ENCODE assay signal across 14 cellular contexts in genomic region chr3:124034809-124035152, GRCh38. TPM values are rescaled to one million over a fixed set of nuclear protein-coding genes. Genes with fewer than 3 reads are reported as not detected.
A peak's percentile ranks its signal among the peaks of the same experiment; 100 is the strongest.
DNase-seq lines count a peak whose midpoint lies in the region; ATAC-seq and TF ChIP-seq lines count a peak whose summit lies in the region.
"Had no signal": no experiment of that assay in that cellular context is flagged by ENCODE, and none has a peak within 500 bp of the region (broad histone marks: within the 10 kb centered on the region; RNA-seq: fewer than 3 reads in every experiment).

No MANE protein-coding gene starts in this region.

- H3K9me3 ChIP-seq in Loucy (ENCODE audit: insufficient read depth, low read depth, low read length) (no peaks in the 10 kb centered on the region), iPS-15b (ENCODE audit: control insufficient read depth, insufficient read depth, low read length) (no peaks in the 10 kb centered on the region)
- H3K9me3 ChIP-seq: testis had no signal

- no peaks in the 10 kb centered on the region for H3K27me3 ChIP-seq in Loucy (ENCODE audit: insufficient read depth, low read length, poor library complexity, severe bottlenecking)
- peaks cover 73% of the 10 kb centered on the region for H3K27me3 ChIP-seq in iPS-15b (ENCODE audit: control insufficient read depth, insufficient read depth, low read length)
- peaks cover 34% of the 10 kb centered on the region for H3K27me3 ChIP-seq in brain microvascular endothelial cell (replicated peaks)
- H3K27me3 ChIP-seq: testis had no signal

- in situ Hi-C loops in brain microvascular endothelial cell (cut with HindIII; ENCODE audit: low pct_ligation_motif_present, low sequenced_read_pairs) = no loop called here
- in situ Hi-C loops in ACHN (cut with HindIII; ENCODE audit: low pct_ligation_motif_present, low pct_unique_long_range_greater_than_20kb, low sequenced_read_pairs) = no loop called here

- H3K36me3 ChIP-seq in Loucy (ENCODE audit: insufficient read depth, low read length) = no peaks in the 10 kb centered on the region
- no peaks in the 10 kb centered on the region for H3K36me3 ChIP-seq in iPS-15b (ENCODE audit: control insufficient read depth, insufficient read depth, low read length)
- no peaks in the 10 kb centered on the region for H3K36me3 ChIP-seq in brain microvascular endothelial cell (replicated peaks)

- peaks cover 8% of the 10 kb centered on the region for H3K4me1 ChIP-seq in Loucy (ENCODE audit: insufficient read depth, low read length, poor library complexity, severe bottlenecking)
- H3K4me1 ChIP-seq in iPS-15b (ENCODE audit: control insufficient read depth, insufficient read depth, low read length) = peaks cover 3% of the 10 kb centered on the region

- no peaks in the 10 kb centered on the region; the same call in 1 of the 2 replicates for H3K79me2 ChIP-seq in Loucy (ENCODE audit: insufficient read depth, low read length)

- H3K4me3 ChIP-seq in Loucy (ENCODE audit: low read length, poor library complexity, severe bottlenecking) = peak overlapping the region; percentile 77
- H3K4me3 ChIP-seq in iPS-15b (ENCODE audit: low read depth, low read length) = peak overlapping the region; percentile 82
- H3K4me3 ChIP-seq in retinal pigment epithelial cell (ENCODE audit: low read length) = peak overlapping the region; percentile 91
- H3K4me3 ChIP-seq in brain microvascular endothelial cell (ENCODE audit: low read depth, low read length) = no peak overlapping the region

- H3K9me2 ChIP-seq in Loucy (replicated peaks; ENCODE audit: low read depth, low read length) = no peaks in the 10 kb centered on the region

- no peak overlapping the region for H3K27ac ChIP-seq in brain microvascular endothelial cell
- H3K27ac ChIP-seq: 22Rv1 had no signal

- H3K4me2 ChIP-seq in Loucy (ENCODE audit: low read depth, low read length, poor library complexity, severe bottlenecking) = peak overlapping the region; percentile 61

- H3F3A ChIP-seq in Loucy (ENCODE audit: low read depth) = no peaks in the 10 kb centered on the region

- no peaks in the 10 kb centered on the region for H4K20me1 ChIP-seq in Loucy (ENCODE audit: insufficient read depth, low read length, poor library complexity, severe bottlenecking)

- no peak for TF ChIP-seq CTCF in Loucy (conservative IDR thresholded peaks at IDR 0.05; ENCODE audit: low read length)
- TF ChIP-seq CTCF in retinal pigment epithelial cell (conservative IDR thresholded peaks at IDR 0.05; ENCODE audit: low read depth, low read length) = no peak
- TF ChIP-seq CTCF in brain microvascular endothelial cell (IDR thresholded peaks at IDR 0.05; ENCODE audit: low read depth, low read length, missing control alignments) = no peak
- no peak for TF ChIP-seq CTCF in omental fat pad (IDR thresholded peaks at IDR 0.05)

- H3K9ac ChIP-seq in Loucy (ENCODE audit: low read depth, low read length, poor library complexity, severe bottlenecking) (peak overlapping the region; percentile 38), iPS-15b (ENCODE audit: low read depth, low read length) (no peak overlapping the region)

- no peak overlapping the region for H2AFZ ChIP-seq in Loucy (ENCODE audit: low read length)

- ATAC-seq in omental fat pad (ENCODE audit: low FRiP score) = no peak

- DNase-seq in NCI-H1105 treated with DMSO at 0.1 percent for 48 hours (lab: John Stamatoyannopoulos, UW) (peak; percentile 16), NCI-H1105 (lab: John Stamatoyannopoulos, UW) (no peak), retinal pigment epithelial cell (ENCODE audit: low read depth) (no peak), brain microvascular endothelial cell (no peak), ACHN (no peak), omental fat pad (ENCODE audit: low spot score) (no peak)
- DNase-seq: activated gamma-delta T cell, Kasumi-1, NCI-H526, testis had no signal

RNA-seq across cellular contexts. Expression of gene KALRN, which starts 1.6 kb away (rescaled TPM):
- 100 to 1,000 TPM in 1 of 4 donors, 10 to 100 TPM in 3; 31.0 to 183 (median 75.9) TPM for total RNA-seq in omental fat pad

RNA-seq across cellular contexts. Expression of gene ROPN1, which starts 42.9 kb away (rescaled TPM):
- total RNA-seq in omental fat pad = not detected
- total RNA-seq: T-helper 1 cell treated with Interleukin-12 subunit alpha and Interleukin-12 subunit beta and Interleukin-4 antibody, amounts not matched to agents 30 ng/mL and 1 ng/mL, for 36 hours had no signal
